In the genomic region with DNA sequence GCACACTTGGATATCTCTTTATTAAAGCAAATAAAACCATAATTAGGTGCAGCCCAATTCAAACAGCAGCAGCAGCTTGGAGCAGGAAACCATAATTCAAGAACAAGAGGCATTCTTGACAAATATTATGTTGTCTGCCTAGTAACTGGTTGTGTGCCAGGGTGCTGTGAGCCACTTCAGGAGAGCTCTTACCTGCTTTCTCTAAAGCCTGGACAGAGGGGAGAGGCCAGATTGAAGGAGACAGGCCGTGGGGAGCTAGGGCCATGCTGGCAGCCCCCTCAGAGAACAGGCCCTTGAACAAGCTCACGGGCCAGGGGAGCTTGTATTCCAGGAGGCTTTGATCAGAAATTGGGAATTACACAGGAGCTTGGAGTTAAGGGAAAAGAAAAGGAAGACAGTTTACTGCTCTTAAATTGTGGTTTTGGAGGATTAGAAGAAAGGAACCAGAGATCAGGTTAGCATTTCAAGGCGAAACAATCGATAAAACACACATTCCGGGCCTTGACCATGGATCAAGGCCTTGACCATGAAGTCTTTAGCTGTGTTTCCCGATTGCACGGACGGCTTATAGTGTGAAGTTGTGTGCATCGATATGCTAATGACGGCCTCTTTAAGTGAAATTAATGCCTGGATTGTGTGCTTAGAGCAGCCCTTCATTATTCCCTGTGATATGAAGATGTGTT, we compare ENCODE assay signal across 31 cellular contexts.
DNase-seq lines count a peak whose midpoint lies in the region; ATAC-seq and TF ChIP-seq lines count a peak whose summit lies in the region.
"Had no signal": no experiment of that assay in that cellular context is flagged by ENCODE, and none has a peak within 500 bp of the region (broad histone marks: within the 10 kb centered on the region; RNA-seq: fewer than 3 reads in every experiment).

No MANE protein-coding gene starts in this region.

- ATAC-seq in GM21526 (IDR thresholded peaks at IDR 0.05; ENCODE audit: low FRiP score, unreplicated experiment), result no peak
- ATAC-seq: gastroesophageal sphincter, HCT116, natural killer cell, pancreas, Right ventricle myocardium inferior had no signal

- DNase-seq in DMS153 (lab: John Stamatoyannopoulos, UW) (peak; percentile 98), NCI-H1105 treated with DMSO at 0.1 percent for 48 hours (lab: John Stamatoyannopoulos, UW) (peak; percentile 99), NCI-H2196 (lab: John Stamatoyannopoulos, UW; ENCODE audit: unreplicated experiment) (peak; percentile 84), SHP77 (lab: John Stamatoyannopoulos, UW) (peak; percentile 89), ovary (no peak)
- DNase-seq in activated effector memory CD4-positive, alpha-beta T cell treated with anti-CD3 and anti-CD28 coated beads, Interleukin-2, amount 50 U/mL, for 16 hours, result no peak
- DNase-seq in stimulated activated CD4-positive, alpha-beta T cell treated with anti-CD3 and anti-CD28 coated beads, Interleukin-2, amount 100 ng/mL, for 48 hours, result no peak
- DNase-seq: activated B cell treated with CpG ODN at 0.5 μM for 24 hours; activated CD4-positive, alpha-beta T cell treated with anti-CD3 and anti-CD28 coated beads, Interleukin-2, amount 50 U/mL, for 4 hours; activated CD8-positive, alpha-beta memory T cell treated with anti-CD3 and anti-CD28 coated beads, Interleukin-2, amount 50 U/mL, for 4 hours; activated naive CD8-positive, alpha-beta T cell treated with anti-CD3 and anti-CD28 coated beads, Interleukin-2, amount 10 ng/mL, durations not matched to agents 7 days and 5 days; C1 segment of cervical spinal cord; Calu3; caudate nucleus; EL; natural killer cell; NCI-H1048; NCI-H526 treated with DMSO at 0.1 percent for 48 hours; OCI-M1; pancreas; stimulated activated CD4-positive, alpha-beta T cell treated with anti-CD3 and anti-CD28 coated beads, Interleukin-12 subunit alpha, Interleukin-12 subunit beta, amount 100 ng/mL, for 4 hours; stimulated activated CD4-positive, alpha-beta T cell treated with anti-CD3 and anti-CD28 coated beads, Interleukin-4, amount 100 ng/mL, for 4 hours; stimulated activated naive CD4-positive, alpha-beta T cell; T-helper 9 cell; uterus had no signal

- H3K27ac ChIP-seq in ovary, result no peak overlapping the region
- H3K27ac ChIP-seq: gastroesophageal sphincter, HL-60, pancreas, right atrium auricular region, uterus had no signal

- 52 to 71% (median 64%) methylated on average over 10 of the region's 10 CpGs for WGBS in ovary, 3 donors

- no peaks in the 10 kb centered on the region for H3K36me3 ChIP-seq in ovary
- H3K36me3 ChIP-seq: gastroesophageal sphincter, pancreas, right atrium auricular region, uterus had no signal

- no peak for TF ChIP-seq CTCF in ovary (IDR thresholded peaks at IDR 0.05)

- no peaks in the 10 kb centered on the region for H3K4me1 ChIP-seq in ovary (ENCODE audit: insufficient read depth)
- H3K4me1 ChIP-seq: gastroesophageal sphincter, pancreas, right atrium auricular region, uterus had no signal

- H3K9me3 ChIP-seq in ovary, result no peaks in the 10 kb centered on the region
- H3K9me3 ChIP-seq: gastroesophageal sphincter, pancreas, right atrium auricular region, uterus had no signal

- no peak for TF ChIP-seq POLR2A in ovary (IDR thresholded peaks at IDR 0.05)

- no peak overlapping the region for H3K4me3 ChIP-seq in ovary
- H3K4me3 ChIP-seq: gastroesophageal sphincter, pancreas, right atrium auricular region, uterus had no signal

- no peaks in the 10 kb centered on the region for H3K27me3 ChIP-seq in ovary
- H3K27me3 ChIP-seq: pancreas, right atrium auricular region, uterus had no signal

- intact Hi-C loops in ovary (cut with DNase I), result no loop called here

- TF ChIP-seq EP300 in ovary (IDR thresholded peaks at IDR 0.05), result no peak

Comparison
In these comparisons a context has a peak if more than half of its experiments do, and no peak if none do; other contexts are left out.
1. DNase-seq: peak in DMS153 (single experiment), NCI-H1105 treated with DMSO at 0.1 percent for 48 hours (single experiment), NCI-H2196 (single experiment) and SHP77 (2 of 2); none in ovary (0 of 5), activated effector memory CD4-positive, alpha-beta T cell treated with anti-CD3 and anti-CD28 coated beads, Interleukin-2, amount 50 U/mL, for 16 hours (single experiment) and stimulated activated CD4-positive, alpha-beta T cell treated with anti-CD3 and anti-CD28 coated beads, Interleukin-2, amount 100 ng/mL, for 48 hours (0 of 2).